ENCODE assay signal across 1 cellular context in genomic region chr1:62687903-62688686, GRCh38.
TF ChIP-seq lines count a peak whose summit lies in the region.

TSS of gene DOCK7 (minus strand) at chr1:62688386. CDS start at chr1:62688264, 122 bp downstream.

TF ChIP-seq in HCT116, 20 proteins besides CTCF, POLR2A, EP300 and RAD21 (continued from another document):
- TF ChIP-seq REST (IDR thresholded peaks at IDR 0.05; ENCODE audit: low read depth) (no peak), MAX (IDR thresholded peaks at IDR 0.05) (peak; percentile 66), SIN3A (IDR thresholded peaks at IDR 0.05; ENCODE audit: low read depth) (peak; percentile 61; the same call in 1 of the 2 replicates), ZFX (IDR thresholded peaks at IDR 0.05) (peak; percentile 99)
TF ChIP-seq in HCT116: peak in this region for 9.
